In the genomic region with DNA sequence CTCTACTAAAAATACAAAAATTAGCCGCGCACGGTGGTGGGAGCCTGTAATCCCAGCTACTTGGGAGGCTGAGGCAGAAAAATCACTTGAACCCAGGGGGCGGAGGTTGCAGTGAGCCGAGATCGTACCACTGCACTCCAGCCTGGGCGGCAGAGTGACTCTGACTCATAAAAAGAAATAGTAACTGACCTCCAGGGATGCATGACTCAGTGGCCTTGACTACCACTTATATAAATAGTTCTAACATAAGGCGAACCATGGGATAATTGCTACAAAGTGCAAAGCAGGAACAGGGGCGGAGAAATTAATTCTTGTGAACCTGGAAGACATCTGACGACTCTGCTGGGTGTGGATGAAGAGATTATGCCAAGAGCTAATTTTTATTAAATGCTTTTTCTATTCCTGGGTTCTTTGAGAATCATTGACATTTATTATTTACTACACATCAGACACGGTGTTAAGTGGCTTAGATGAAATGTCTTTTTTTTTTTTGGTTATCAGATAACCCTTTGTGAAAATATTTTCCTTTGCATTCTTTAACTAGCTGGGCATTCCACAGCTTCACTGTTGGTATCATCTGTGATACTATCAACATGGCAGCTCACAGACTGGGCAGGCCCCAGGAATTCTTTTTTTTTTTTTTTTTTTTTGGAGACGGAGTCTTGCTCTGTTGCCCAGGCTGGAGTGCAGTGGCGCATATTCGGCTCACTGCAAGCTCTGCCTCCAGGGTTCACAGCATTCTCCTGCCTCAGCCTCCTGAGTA, we compare ENCODE assay signal across 11 cellular contexts. TPM values are rescaled to one million over a fixed set of nuclear protein-coding genes. Genes with fewer than 3 reads are reported as not detected.
A peak's percentile ranks its signal among the peaks of the same experiment; 100 is the strongest.
DNase-seq lines count a peak whose midpoint lies in the region; ATAC-seq, FAIRE-seq and TF ChIP-seq lines count a peak whose summit lies in the region.
"Had no signal": no experiment of that assay in that cellular context is flagged by ENCODE, and none has a peak within 500 bp of the region (broad histone marks: within the 10 kb centered on the region; RNA-seq: fewer than 3 reads in every experiment).

No MANE protein-coding gene starts in this region.

- no peak for TF ChIP-seq EP300 in suprapubic skin (IDR thresholded peaks at IDR 0.05)

- H3K4me1 ChIP-seq in RWPE2 (ENCODE audit: insufficient read depth, poor library complexity, severe bottlenecking) (peaks cover 6% of the 10 kb centered on the region), small intestine (ENCODE audit: control insufficient read depth in 2 of 2, insufficient read depth in 1 of 2, low read depth in 1 of 2, low read length in 1 of 2) (no peaks in the 10 kb centered on the region), suprapubic skin (no peaks in the 10 kb centered on the region)
- H3K4me1 ChIP-seq: body of pancreas, pancreas had no signal

- H3K36me3 ChIP-seq in RWPE2 (ENCODE audit: low read depth) (no peaks in the 10 kb centered on the region), small intestine (ENCODE audit: control insufficient read depth in 2 of 2, insufficient read depth in 2 of 2, low read length in 2 of 2) (no peaks in the 10 kb centered on the region), suprapubic skin (no peaks in the 10 kb centered on the region)
- H3K36me3 ChIP-seq: pancreas had no signal

- no peak for FAIRE-seq in small intestine (lab: Jason Lieb, UNC)
- FAIRE-seq: pancreas had no signal

- no peaks in the 10 kb centered on the region for H3K27me3 Mint-ChIP-seq in progenitor cell of endocrine pancreas

- H3K4me3 ChIP-seq in RWPE2 (ENCODE audit: severe bottlenecking), result no peak overlapping the region
- no peak overlapping the region for H3K4me3 ChIP-seq in fibroblast of mammary gland (ENCODE audit: control insufficient read depth, low read depth, low read length)
- H3K4me3 ChIP-seq in small intestine (ENCODE audit: low read depth in 1 of 2, low read length in 2 of 2), result no peak overlapping the region
- no peak overlapping the region for H3K4me3 ChIP-seq in suprapubic skin
- H3K4me3 ChIP-seq: body of pancreas, pancreas had no signal

- DNase-seq in HEK293T (ENCODE audit: extremely low spot score) (no peak), RWPE2 (ENCODE audit: low spot score) (no peak), fibroblast of mammary gland (ENCODE audit: low read depth) (peak; percentile 94), small intestine (peak; percentile 10), progenitor cell of endocrine pancreas (ENCODE audit: low spot score, unreplicated experiment) (no peak), suprapubic skin (ENCODE audit: low spot score in 2 of 2) (no peak), NCI-H2227 (lab: John Stamatoyannopoulos, UW; ENCODE audit: unreplicated experiment) (no peak)
- DNase-seq: NCI-H1694 treated with DMSO at 0.1 percent for 48 hours, pancreas had no signal

- no peak overlapping the region for H3K27ac ChIP-seq in RWPE2 (ENCODE audit: poor library complexity, severe bottlenecking)
- no peak overlapping the region for H3K27ac ChIP-seq in small intestine (ENCODE audit: low read depth in 1 of 2, low read length in 1 of 2)
- no peak overlapping the region for H3K27ac ChIP-seq in suprapubic skin
- H3K27ac ChIP-seq: body of pancreas, pancreas had no signal

- H3K9me3 Mint-ChIP-seq in progenitor cell of endocrine pancreas (ENCODE audit: low read depth), result no peaks in the 10 kb centered on the region

- no peak for TF ChIP-seq POLR2A in suprapubic skin (IDR thresholded peaks at IDR 0.05)

- no peak overlapping the region for H3K27ac Mint-ChIP-seq in progenitor cell of endocrine pancreas

- WGBS in small intestine, 3 donors, result 82 to 88% (median 86%) methylated on average over 14 of the region's 14 CpGs
- 69% methylated on average over 14 of the region's 14 CpGs for WGBS in suprapubic skin

- ATAC-seq in RWPE2 (ENCODE audit: low read depth), result peak; percentile 93
- ATAC-seq in GM18520 (IDR thresholded peaks at IDR 0.05; ENCODE audit: unreplicated experiment), result no peak
- ATAC-seq: body of pancreas had no signal

- TF ChIP-seq CTCF in RWPE2 (IDR thresholded peaks at IDR 0.05; ENCODE audit: poor library complexity, severe bottlenecking), result no peak
- TF ChIP-seq CTCF in fibroblast of mammary gland (conservative IDR thresholded peaks at IDR 0.05; ENCODE audit: control insufficient read depth, insufficient read depth, low read depth, low read length), result no peak
- no peak for TF ChIP-seq CTCF in progenitor cell of endocrine pancreas (IDR thresholded peaks at IDR 0.05; ENCODE audit: unreplicated experiment)
- TF ChIP-seq CTCF in suprapubic skin (IDR thresholded peaks at IDR 0.05), result no peak

- peaks cover 2% of the 10 kb centered on the region for H3K4me1 Mint-ChIP-seq in progenitor cell of endocrine pancreas (ENCODE audit: low read depth)

- POLR2A ChIA-PET in HEK293T (lab: Yijun Ruan, JAX), result interaction anchor here (1.5 kb wide), 1 partner anchor 29 kb away, joined by 5 read pairs; the partner anchor contains the start of genes ANKRD16 and FBH1

- no peak overlapping the region for H3K4me3 Mint-ChIP-seq in progenitor cell of endocrine pancreas (ENCODE audit: low read depth)

- no peaks in the 10 kb centered on the region for H3K9me3 ChIP-seq in RWPE2 (ENCODE audit: severe bottlenecking)
- H3K9me3 ChIP-seq in small intestine (ENCODE audit: control insufficient read depth, low read depth), result no peaks in the 10 kb centered on the region
- no peaks in the 10 kb centered on the region for H3K9me3 ChIP-seq in suprapubic skin
- H3K9me3 ChIP-seq: body of pancreas, pancreas had no signal

- H3K27me3 ChIP-seq in RWPE2 (ENCODE audit: insufficient read depth, poor library complexity, severe bottlenecking) (no peaks in the 10 kb centered on the region), small intestine (ENCODE audit: control insufficient read depth in 2 of 2, insufficient read depth in 2 of 2, low read length in 2 of 2) (no peaks in the 10 kb centered on the region), suprapubic skin (no peaks in the 10 kb centered on the region)
- H3K27me3 ChIP-seq: body of pancreas, pancreas had no signal

- H3K36me3 Mint-ChIP-seq in progenitor cell of endocrine pancreas (ENCODE audit: insufficient read depth), result peaks cover 25% of the 10 kb centered on the region

- CTCF ChIA-PET in HEK293T (lab: Yijun Ruan, JAX), result no interaction called here

TF ChIP-seq in HEK293T, 16 proteins besides CTCF, POLR2A, EP300 and RAD21:
- TF ChIP-seq BHLHE40 (IDR thresholded peaks at IDR 0.05; ENCODE audit: borderline replicate concordance) (no peak), ZNF384 (IDR thresholded peaks at IDR 0.05) (peak; percentile 44; the same call in 1 of the 2 replicates)

RNA-seq across cellular contexts. Expression of gene ANKRD16, which starts 28.2 kb away (rescaled TPM):
- polyA plus RNA-seq in small intestine, result 1 to 10 TPM; 3.2 to 7.4 (median 3.4) TPM
- total RNA-seq in progenitor cell of endocrine pancreas (16.8 and 18.0 TPM in 2 replicates), suprapubic skin (10 to 100 TPM in 2 of 4 donors, 1 to 10 TPM in 2; 6.6 to 10.8 (median 9.7) TPM)

RNA-seq across cellular contexts. Expression of gene FBH1, which starts 28.6 kb away (rescaled TPM):
- polyA plus RNA-seq in small intestine, result 10 to 100 TPM; 38.8 to 89.9 (median 76.7) TPM
- total RNA-seq in progenitor cell of endocrine pancreas, result 85.5 and 87.4 TPM in 2 replicates
- 100 to 1,000 TPM in 2 of 4 donors, 10 to 100 TPM in 2; 70.9 to 131 (median 90.6) TPM for total RNA-seq in suprapubic skin

RNA-seq across cellular contexts. Expression of gene GDI2, which starts 48.2 kb away (rescaled TPM):
- 100 to 1,000 TPM; 226 to 245 (median 238) TPM for polyA plus RNA-seq in small intestine
- total RNA-seq in progenitor cell of endocrine pancreas (284 and 287 TPM in 2 replicates), suprapubic skin (100 to 1,000 TPM; 243 to 270 (median 256) TPM)

Comparison
In these comparisons a context has a peak if more than half of its experiments do, and no peak if none do; other contexts are left out.
1. DNase-seq: peak in fibroblast of mammary gland (single experiment) and small intestine (single experiment); none in HEK293T (single experiment), RWPE2 (single experiment), progenitor cell of endocrine pancreas (single experiment), suprapubic skin (0 of 2) and NCI-H2227 (single experiment).